Comparison of ENCODE assay signal across 1 cellular context in genomic region chr19:17419491-17420266, GRCh38.
TF ChIP-seq lines count a peak whose summit lies in the region.

TSS of gene MVB12A (plus strand) at chr19:17420047. CDS start at chr19:17420136, 89 bp downstream.

TF ChIP-seq in HEK293, 187 proteins besides CTCF, POLR2A, EP300 and RAD21 (continued from another document and continues in another):
- TF ChIP-seq INSM2 (tag by site-specific recombination; IDR thresholded peaks at IDR 0.05) (no peak; the same call in 1 of the 2 replicates), ZNF837 (tag by site-specific recombination; IDR thresholded peaks at IDR 0.05) (no peak), ZBTB8A (tag by site-specific recombination; IDR thresholded peaks at IDR 0.05) (peak; percentile 76), ZNF394 (tag by site-specific recombination; IDR thresholded peaks at IDR 0.05; ENCODE audit: borderline replicate concordance) (no peak), SP3 (tag by site-specific recombination; IDR thresholded peaks at IDR 0.05) (peak; percentile 96), IKZF3 (tag by site-specific recombination; IDR thresholded peaks at IDR 0.05) (peak; percentile 90), ELK4 (IDR thresholded peaks at IDR 0.05; ENCODE audit: borderline replicate concordance, low read depth, low read length) (peak; percentile 95; the same call in 1 of the 2 replicates), ZBTB20 (tag by site-specific recombination; IDR thresholded peaks at IDR 0.05) (peak; percentile 39), ZBTB48 (tag by site-specific recombination; IDR thresholded peaks at IDR 0.05) (no peak), ZSCAN23 (tag by site-specific recombination; IDR thresholded peaks at IDR 0.05) (0 out of 2 replicates have a peak, but pooled peaks have one; percentile 42), ZNF362 (tag by site-specific recombination; IDR thresholded peaks at IDR 0.05) (peak; percentile 99), KLF10 (tag by site-specific recombination; IDR thresholded peaks at IDR 0.05) (peak; percentile 32; the same call in 1 of the 2 replicates), PRDM6 (tag by site-specific recombination; IDR thresholded peaks at IDR 0.05) (no peak), ZNF596 (tag by site-specific recombination; IDR thresholded peaks at IDR 0.05) (peak; percentile 44; the same call in 1 of the 2 replicates), ZNF302 (tag by site-specific recombination; IDR thresholded peaks at IDR 0.05; ENCODE audit: low read depth) (no peak), ZNF335 (tag by site-specific recombination; conservative IDR thresholded peaks at IDR 0.05) (peak; percentile 59), ZSCAN5A (tag by site-specific recombination; IDR thresholded peaks at IDR 0.05) (peak; percentile 63; the same call in 1 of the 2 replicates), ZNF777 (tag by site-specific recombination; IDR thresholded peaks at IDR 0.05; ENCODE audit: borderline replicate concordance) (peak; percentile 99), ZNF341 (tag by site-specific recombination; IDR thresholded peaks at IDR 0.05; ENCODE audit: low read depth) (peak; percentile 66; the same call in 1 of the 2 replicates), ZBTB26 (tag by site-specific recombination; optimal IDR thresholded peaks at IDR 0.05) (peak; percentile 98), ZNF560 (tag by site-specific recombination; IDR thresholded peaks at IDR 0.05; ENCODE audit: borderline replicate concordance) (no peak), ZFHX2 (tag by site-specific recombination; conservative IDR thresholded peaks at IDR 0.05) (peak; percentile 73), ZNF324 (tag by site-specific recombination; IDR thresholded peaks at IDR 0.05) (0 out of 2 replicates have a peak, but pooled peaks have one; percentile 65), ZNF2 (tag by site-specific recombination; IDR thresholded peaks at IDR 0.05) (peak; percentile 26; the same call in 1 of the 2 replicates), ZNF76 (tag by site-specific recombination; IDR thresholded peaks at IDR 0.05; ENCODE audit: borderline replicate concordance, low read depth) (peak; percentile 96), WT1 (tag by site-specific recombination; IDR thresholded peaks at IDR 0.05) (peak; percentile 32; the same call in 1 of the 2 replicates), ZBTB1 (tag by site-specific recombination; IDR thresholded peaks at IDR 0.05) (no peak), PRDM4 (tag by site-specific recombination; IDR thresholded peaks at IDR 0.05) (peak; percentile 10; the same call in 1 of the 2 replicates), YY2 (tag by site-specific recombination; IDR thresholded peaks at IDR 0.05) (peak; percentile 76), KLF16 (tag by site-specific recombination; IDR thresholded peaks at IDR 0.05) (peak; percentile 66; the same call in 1 of the 2 replicates), ZNF561 (tag by site-specific recombination; IDR thresholded peaks at IDR 0.05; ENCODE audit: borderline replicate concordance) (peak; percentile 92; the same call in 1 of the 2 replicates)
- TF ChIP-seq, protein P1, sequence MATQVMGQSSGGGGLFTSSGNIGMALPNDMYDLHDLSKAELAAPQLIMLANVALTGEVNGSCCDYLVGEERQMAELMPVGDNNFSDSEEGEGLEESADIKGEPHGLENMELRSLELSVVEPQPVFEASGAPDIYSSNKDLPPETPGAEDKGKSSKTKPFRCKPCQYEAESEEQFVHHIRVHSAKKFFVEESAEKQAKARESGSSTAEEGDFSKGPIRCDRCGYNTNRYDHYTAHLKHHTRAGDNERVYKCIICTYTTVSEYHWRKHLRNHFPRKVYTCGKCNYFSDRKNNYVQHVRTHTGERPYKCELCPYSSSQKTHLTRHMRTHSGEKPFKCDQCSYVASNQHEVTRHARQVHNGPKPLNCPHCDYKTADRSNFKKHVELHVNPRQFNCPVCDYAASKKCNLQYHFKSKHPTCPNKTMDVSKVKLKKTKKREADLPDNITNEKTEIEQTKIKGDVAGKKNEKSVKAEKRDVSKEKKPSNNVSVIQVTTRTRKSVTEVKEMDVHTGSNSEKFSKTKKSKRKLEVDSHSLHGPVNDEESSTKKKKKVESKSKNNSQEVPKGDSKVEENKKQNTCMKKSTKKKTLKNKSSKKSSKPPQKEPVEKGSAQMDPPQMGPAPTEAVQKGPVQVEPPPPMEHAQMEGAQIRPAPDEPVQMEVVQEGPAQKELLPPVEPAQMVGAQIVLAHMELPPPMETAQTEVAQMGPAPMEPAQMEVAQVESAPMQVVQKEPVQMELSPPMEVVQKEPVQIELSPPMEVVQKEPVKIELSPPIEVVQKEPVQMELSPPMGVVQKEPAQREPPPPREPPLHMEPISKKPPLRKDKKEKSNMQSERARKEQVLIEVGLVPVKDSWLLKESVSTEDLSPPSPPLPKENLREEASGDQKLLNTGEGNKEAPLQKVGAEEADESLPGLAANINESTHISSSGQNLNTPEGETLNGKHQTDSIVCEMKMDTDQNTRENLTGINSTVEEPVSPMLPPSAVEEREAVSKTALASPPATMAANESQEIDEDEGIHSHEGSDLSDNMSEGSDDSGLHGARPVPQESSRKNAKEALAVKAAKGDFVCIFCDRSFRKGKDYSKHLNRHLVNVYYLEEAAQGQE (tag by site-specific recombination; IDR thresholded peaks at IDR 0.05), result 0 out of 2 replicates have a peak, but pooled peaks have one; percentile 12
- TF ChIP-seq, protein P2, sequence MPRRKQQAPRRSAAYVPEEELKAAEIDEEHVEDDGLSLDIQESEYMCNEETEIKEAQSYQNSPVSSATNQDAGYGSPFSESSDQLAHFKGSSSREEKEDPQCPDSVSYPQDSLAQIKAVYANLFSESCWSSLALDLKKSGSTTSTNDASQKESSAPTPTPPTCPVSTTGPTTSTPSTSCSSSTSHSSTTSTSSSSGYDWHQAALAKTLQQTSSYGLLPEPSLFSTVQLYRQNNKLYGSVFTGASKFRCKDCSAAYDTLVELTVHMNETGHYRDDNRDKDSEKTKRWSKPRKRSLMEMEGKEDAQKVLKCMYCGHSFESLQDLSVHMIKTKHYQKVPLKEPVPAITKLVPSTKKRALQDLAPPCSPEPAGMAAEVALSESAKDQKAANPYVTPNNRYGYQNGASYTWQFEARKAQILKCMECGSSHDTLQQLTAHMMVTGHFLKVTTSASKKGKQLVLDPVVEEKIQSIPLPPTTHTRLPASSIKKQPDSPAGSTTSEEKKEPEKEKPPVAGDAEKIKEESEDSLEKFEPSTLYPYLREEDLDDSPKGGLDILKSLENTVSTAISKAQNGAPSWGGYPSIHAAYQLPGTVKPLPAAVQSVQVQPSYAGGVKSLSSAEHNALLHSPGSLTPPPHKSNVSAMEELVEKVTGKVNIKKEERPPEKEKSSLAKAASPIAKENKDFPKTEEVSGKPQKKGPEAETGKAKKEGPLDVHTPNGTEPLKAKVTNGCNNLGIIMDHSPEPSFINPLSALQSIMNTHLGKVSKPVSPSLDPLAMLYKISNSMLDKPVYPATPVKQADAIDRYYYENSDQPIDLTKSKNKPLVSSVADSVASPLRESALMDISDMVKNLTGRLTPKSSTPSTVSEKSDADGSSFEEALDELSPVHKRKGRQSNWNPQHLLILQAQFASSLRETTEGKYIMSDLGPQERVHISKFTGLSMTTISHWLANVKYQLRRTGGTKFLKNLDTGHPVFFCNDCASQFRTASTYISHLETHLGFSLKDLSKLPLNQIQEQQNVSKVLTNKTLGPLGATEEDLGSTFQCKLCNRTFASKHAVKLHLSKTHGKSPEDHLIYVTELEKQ (tag by site-specific recombination; IDR thresholded peaks at IDR 0.05; ENCODE audit: borderline replicate concordance), result 0 out of 2 replicates have a peak, but pooled peaks have one; percentile 49
- TF ChIP-seq, protein P3, sequence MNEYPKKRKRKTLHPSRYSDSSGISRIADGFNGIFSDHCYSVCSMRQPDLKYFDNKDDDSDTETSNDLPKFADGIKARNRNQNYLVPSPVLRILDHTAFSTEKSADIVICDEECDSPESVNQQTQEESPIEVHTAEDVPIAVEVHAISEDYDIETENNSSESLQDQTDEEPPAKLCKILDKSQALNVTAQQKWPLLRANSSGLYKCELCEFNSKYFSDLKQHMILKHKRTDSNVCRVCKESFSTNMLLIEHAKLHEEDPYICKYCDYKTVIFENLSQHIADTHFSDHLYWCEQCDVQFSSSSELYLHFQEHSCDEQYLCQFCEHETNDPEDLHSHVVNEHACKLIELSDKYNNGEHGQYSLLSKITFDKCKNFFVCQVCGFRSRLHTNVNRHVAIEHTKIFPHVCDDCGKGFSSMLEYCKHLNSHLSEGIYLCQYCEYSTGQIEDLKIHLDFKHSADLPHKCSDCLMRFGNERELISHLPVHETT (tag by site-specific recombination; IDR thresholded peaks at IDR 0.05), result peak; percentile 80
- TF ChIP-seq, protein P4, sequence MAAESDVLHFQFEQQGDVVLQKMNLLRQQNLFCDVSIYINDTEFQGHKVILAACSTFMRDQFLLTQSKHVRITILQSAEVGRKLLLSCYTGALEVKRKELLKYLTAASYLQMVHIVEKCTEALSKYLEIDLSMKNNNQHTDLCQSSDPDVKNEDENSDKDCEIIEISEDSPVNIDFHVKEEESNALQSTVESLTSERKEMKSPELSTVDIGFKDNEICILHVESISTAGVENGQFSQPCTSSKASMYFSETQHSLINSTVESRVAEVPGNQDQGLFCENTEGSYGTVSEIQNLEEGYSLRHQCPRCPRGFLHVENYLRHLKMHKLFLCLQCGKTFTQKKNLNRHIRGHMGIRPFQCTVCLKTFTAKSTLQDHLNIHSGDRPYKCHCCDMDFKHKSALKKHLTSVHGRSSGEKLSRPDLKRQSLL (tag by site-specific recombination; IDR thresholded peaks at IDR 0.05), result no peak
